ENCODE assay signal across 8 cellular contexts in the genomic region with DNA sequence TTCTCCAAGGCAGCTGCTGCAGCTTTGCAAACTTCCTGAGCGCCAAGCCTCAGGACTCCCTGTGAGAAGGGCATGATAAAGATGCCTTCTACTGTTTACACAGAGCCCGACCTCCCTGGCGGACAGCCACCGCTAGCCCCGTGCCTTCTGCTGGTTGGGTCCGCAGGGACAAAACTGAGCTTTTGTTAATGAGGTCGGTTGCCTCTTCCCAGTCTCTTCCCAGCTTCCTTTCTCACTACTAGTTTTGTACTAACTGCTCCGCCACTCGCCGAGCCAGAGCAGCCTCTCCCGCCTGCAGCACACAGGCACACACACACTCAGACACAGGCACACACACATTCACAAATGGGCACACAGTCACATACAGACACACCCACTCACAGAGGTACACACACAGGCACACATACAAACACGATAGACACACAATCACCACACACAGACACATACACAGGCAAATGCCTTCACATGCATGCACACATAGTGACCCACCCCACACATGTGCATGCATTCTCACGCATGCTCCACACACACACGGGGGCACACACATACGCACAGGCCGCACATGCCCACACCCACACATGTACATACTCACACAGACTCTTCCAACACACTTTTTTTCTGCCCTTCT. TPM values are rescaled to one million over a fixed set of nuclear protein-coding genes. Genes with fewer than 3 reads are reported as not detected.
DNase-seq lines count a peak whose midpoint lies in the region; ATAC-seq and TF ChIP-seq lines count a peak whose summit lies in the region.

A gene with protein sequence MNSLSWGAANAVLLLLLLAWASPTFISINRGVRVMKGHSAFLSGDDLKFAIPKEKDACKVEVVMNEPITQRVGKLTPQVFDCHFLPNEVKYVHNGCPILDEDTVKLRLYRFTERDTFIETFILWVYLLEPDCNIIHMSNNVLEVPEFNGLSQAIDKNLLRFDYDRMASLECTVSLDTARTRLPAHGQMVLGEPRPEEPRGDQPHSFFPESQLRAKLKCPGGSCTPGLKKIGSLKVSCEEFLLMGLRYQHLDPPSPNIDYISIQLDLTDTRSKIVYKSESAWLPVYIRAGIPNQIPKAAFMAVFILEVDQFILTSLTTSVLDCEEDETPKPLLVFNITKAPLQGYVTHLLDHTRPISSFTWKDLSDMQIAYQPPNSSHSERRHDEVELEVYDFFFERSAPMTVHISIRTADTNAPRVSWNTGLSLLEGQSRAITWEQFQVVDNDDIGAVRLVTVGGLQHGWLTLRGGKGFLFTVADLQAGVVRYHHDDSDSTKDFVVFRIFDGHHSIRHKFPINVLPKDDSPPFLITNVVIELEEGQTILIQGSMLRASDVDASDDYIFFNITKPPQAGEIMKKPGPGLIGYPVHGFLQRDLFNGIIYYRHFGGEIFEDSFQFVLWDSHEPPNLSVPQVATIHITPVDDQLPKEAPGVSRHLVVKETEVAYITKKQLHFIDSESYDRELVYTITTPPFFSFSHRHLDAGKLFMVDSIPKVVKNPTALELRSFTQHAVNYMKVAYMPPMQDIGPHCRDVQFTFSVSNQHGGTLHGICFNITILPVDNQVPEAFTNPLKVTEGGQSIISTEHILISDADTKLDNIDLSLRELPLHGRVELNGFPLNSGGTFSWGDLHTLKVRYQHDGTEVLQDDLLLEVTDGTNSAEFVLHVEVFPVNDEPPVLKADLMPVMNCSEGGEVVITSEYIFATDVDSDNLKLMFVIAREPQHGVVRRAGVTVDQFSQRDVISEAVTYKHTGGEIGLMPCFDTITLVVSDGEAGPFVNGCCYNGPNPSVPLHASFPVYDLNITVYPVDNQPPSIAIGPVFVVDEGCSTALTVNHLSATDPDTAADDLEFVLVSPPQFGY (N-terminal part only) (minus strand): TSS at position 251 of the 628 bp plus-strand sequence. CDS start 41,451 bp downstream, outside the sequence.

- H2AK5ac ChIP-seq in IMR-90 (ENCODE audit: low read depth, low read length) = no peak within 1 kb of the TSS

- TF ChIP-seq POLR2A in IMR-90 (IDR thresholded peaks at IDR 0.05; ENCODE audit: low read depth, low read length) = no peak

- no peak within 1 kb of the TSS for H3K9ac ChIP-seq in IMR-90 (ENCODE audit: low read depth, low read length)
- peak within 1 kb of the TSS; percentile 20 for H3K9ac ChIP-seq in smooth muscle cell (ENCODE audit: low read depth)

- H3K79me2 ChIP-seq in smooth muscle cell (ENCODE audit: low read depth) = peaks cover 47% of the 10 kb centered on the region

- H3K4me1 ChIP-seq in IMR-90 (ENCODE audit: control insufficient read depth, insufficient read depth, low read length) (no peaks in the 10 kb centered on the region), smooth muscle cell (ENCODE audit: low read depth) (peaks cover 47% of the 10 kb centered on the region)

- H3K27me3 ChIP-seq in IMR-90 (ENCODE audit: control insufficient read depth, insufficient read depth, low read length) (peaks cover 6% of the 10 kb centered on the region; the same call in 1 of the 2 replicates), smooth muscle cell (ENCODE audit: low read depth) (no peaks in the 10 kb centered on the region)

- H3K23ac ChIP-seq in IMR-90 (ENCODE audit: low read depth, low read length) = no peak within 1 kb of the TSS

- no peak within 1 kb of the TSS for H4K8ac ChIP-seq in IMR-90 (ENCODE audit: low read depth in 2 of 2, low read length in 2 of 2)

- DNase-seq in IMR-90 (no peak), amniotic epithelial cell (ENCODE audit: low read depth) (peak; percentile 15), iPS-NIHi11 (ENCODE audit: low spot score) (peak; percentile 90), smooth muscle cell (lab: John Stamatoyannopoulos, UW; ENCODE audit: unreplicated experiment) (peak; percentile 18), NCI-H187 treated with DMSO at 0.1 percent for 48 hours (lab: John Stamatoyannopoulos, UW) (no peak), T-helper 9 cell (no peak)

- H3K14ac ChIP-seq in IMR-90 (replicated peaks; ENCODE audit: low read depth, low read length) = no peak within 1 kb of the TSS

- no peak within 1 kb of the TSS for H4K5ac ChIP-seq in IMR-90 (ENCODE audit: low read depth, low read length)

- peaks cover 31% of the 10 kb centered on the region for H3F3A ChIP-seq in smooth muscle cell (ENCODE audit: low read depth)

- dilution Hi-C loops in IMR-90 (cut with HindIII; ENCODE audit: low sequenced_read_pairs, unreplicated experiment) = no loop called here

- peak within 1 kb of the TSS; percentile 36 for H2AK9ac ChIP-seq in IMR-90 (replicated peaks; ENCODE audit: low read depth, low read length, poor library complexity)

- ATAC-seq in IMR-90 (ENCODE audit: low read depth) (no peak), GM18858 (IDR thresholded peaks at IDR 0.05; ENCODE audit: unreplicated experiment) (no peak), GM19395 (IDR thresholded peaks at IDR 0.05; ENCODE audit: unreplicated experiment) (no peak)

- CTCF ChIA-PET in IMR-90 (lab: Yijun Ruan, JAX) = no interaction called here

- no peaks in the 10 kb centered on the region for H3K79me1 ChIP-seq in IMR-90 (ENCODE audit: low read depth in 1 of 2, low read length in 2 of 2)

- H2BK20ac ChIP-seq in IMR-90 (ENCODE audit: low read depth, low read length) = no peak within 1 kb of the TSS

- POLR2A ChIA-PET in IMR-90 (lab: Charles Lee; ENCODE audit: unreplicated experiment) = no interaction called here

- no peak within 1 kb of the TSS for H2BK120ac ChIP-seq in IMR-90 (ENCODE audit: low read depth, low read length)

- H3K27ac ChIP-seq in IMR-90 (ENCODE audit: insufficient read depth, low read length) (no peak within 1 kb of the TSS), smooth muscle cell (ENCODE audit: low read depth) (peak within 1 kb of the TSS; percentile 45)

- H3K9me3 ChIP-seq in IMR-90 (ENCODE audit: control insufficient read depth, insufficient read depth, low read length) (no peaks in the 10 kb centered on the region), smooth muscle cell (replicated peaks; ENCODE audit: low read depth) (no peaks in the 10 kb centered on the region)

- intact Hi-C loops in IMR-90 (cut with micrococcal nuclease) = no loop called here

- no peak within 1 kb of the TSS for H3K4ac ChIP-seq in IMR-90 (ENCODE audit: low read depth, low read length)

- H3K36me3 ChIP-seq in IMR-90 (ENCODE audit: control insufficient read depth, insufficient read depth, low read length) (no peaks in the 10 kb centered on the region), smooth muscle cell (ENCODE audit: low read depth) (no peaks in the 10 kb centered on the region)

- H2BK15ac ChIP-seq in IMR-90 (ENCODE audit: low read depth, low read length) = no peak within 1 kb of the TSS

- no peaks in the 10 kb centered on the region for H3K9me1 ChIP-seq in IMR-90 (ENCODE audit: insufficient read depth, low read length)

- TF ChIP-seq RAD21 in IMR-90 (IDR thresholded peaks at IDR 0.05; ENCODE audit: low read length) = no peak

- in situ Hi-C loops in IMR-90 (cut with MboI; ENCODE audit: low sequenced_read_pairs) = no loop called here

- no peak within 1 kb of the TSS for H2AFZ ChIP-seq in IMR-90 (replicated peaks; ENCODE audit: low read length, poor library complexity)
- peak within 1 kb of the TSS; percentile 88 for H2AFZ ChIP-seq in smooth muscle cell (ENCODE audit: low read depth)

- no peak for TF ChIP-seq CTCF in IMR-90 (conservative IDR thresholded peaks at IDR 0.05; ENCODE audit: low read depth, low read length)
- no peak for TF ChIP-seq CTCF in smooth muscle cell (IDR thresholded peaks at IDR 0.05; ENCODE audit: borderline replicate concordance, insufficient read depth, poor library complexity, severe bottlenecking)

- H4K91ac ChIP-seq in IMR-90 (ENCODE audit: insufficient read depth, low read depth, low read length) = no peak within 1 kb of the TSS

- H3K4me2 ChIP-seq in IMR-90 (ENCODE audit: low read depth, low read length) (no peak within 1 kb of the TSS), smooth muscle cell (peak within 1 kb of the TSS; percentile 93)

- H3K4me3 ChIP-seq in IMR-90 (ENCODE audit: insufficient read depth, low read depth, low read length) (no peak within 1 kb of the TSS), smooth muscle cell (peak within 1 kb of the TSS; percentile 50)

- H2BK5ac ChIP-seq in IMR-90 (ENCODE audit: low read depth, low read length, poor library complexity, severe bottlenecking) = no peak within 1 kb of the TSS

- 17% methylated on average over 1 of the region's 16 CpGs; no CpG with 5 or more reads in 1 of the 2 experiments for WGBS in IMR-90 (ENCODE audit: extremely low coverage in 2 of 2, insufficient read length in 1 of 2), 2 experiments
- WGBS in smooth muscle cell (ENCODE audit: low lambda C conversion rate) = 18% methylated on average over 16 of the region's 16 CpGs

- H3K18ac ChIP-seq in IMR-90 (ENCODE audit: low read depth, low read length) = no peak within 1 kb of the TSS

- BruUV-seq in IMR-90 (replicated peaks; lab: Mats Ljungman, UMichigan) = no TSS peak

- H3K56ac ChIP-seq in IMR-90 (ENCODE audit: extremely low read depth, insufficient read depth, low read length) = no peak within 1 kb of the TSS

- H4K20me1 ChIP-seq in IMR-90 (ENCODE audit: insufficient read depth, low read length) (no peaks in the 10 kb centered on the region), smooth muscle cell (ENCODE audit: low read depth) (no peaks in the 10 kb centered on the region)

TF ChIP-seq in IMR-90, 13 proteins besides CTCF, POLR2A, EP300 and RAD21 (continues in another document):
- no peak for TF ChIP-seq BHLHE40 (IDR thresholded peaks at IDR 0.05; ENCODE audit: low read depth, low read length)
- no peak for TF ChIP-seq CHD1 (IDR thresholded peaks at IDR 0.05; ENCODE audit: low read depth, low read length)
- TF ChIP-seq RCOR1 (IDR thresholded peaks at IDR 0.05; ENCODE audit: insufficient replicate concordance, low read length) = no peak
- no peak for TF ChIP-seq MAFK (IDR thresholded peaks at IDR 0.05; ENCODE audit: low read depth, low read length)
- TF ChIP-seq RFX5 (IDR thresholded peaks at IDR 0.05; ENCODE audit: low read depth, low read length) = no peak
- TF ChIP-seq, protein P1, sequence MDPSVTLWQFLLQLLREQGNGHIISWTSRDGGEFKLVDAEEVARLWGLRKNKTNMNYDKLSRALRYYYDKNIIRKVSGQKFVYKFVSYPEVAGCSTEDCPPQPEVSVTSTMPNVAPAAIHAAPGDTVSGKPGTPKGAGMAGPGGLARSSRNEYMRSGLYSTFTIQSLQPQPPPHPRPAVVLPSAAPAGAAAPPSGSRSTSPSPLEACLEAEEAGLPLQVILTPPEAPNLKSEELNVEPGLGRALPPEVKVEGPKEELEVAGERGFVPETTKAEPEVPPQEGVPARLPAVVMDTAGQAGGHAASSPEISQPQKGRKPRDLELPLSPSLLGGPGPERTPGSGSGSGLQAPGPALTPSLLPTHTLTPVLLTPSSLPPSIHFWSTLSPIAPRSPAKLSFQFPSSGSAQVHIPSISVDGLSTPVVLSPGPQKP (IDR thresholded peaks at IDR 0.05; ENCODE audit: borderline replicate concordance, low read depth, low read length) = no peak
- TF ChIP-seq FOS (IDR thresholded peaks at IDR 0.05; ENCODE audit: low read depth, low read length) = no peak

RNA-seq across cellular contexts. Expression of the gene that starts here (rescaled TPM):
- total RNA-seq in IMR-90 (2012; rRNA removed) (under 0.01 TPM in 1 of 2 replicates, not detected in the other), smooth muscle cell (18.0 and 28.9 TPM in 2 replicates)
- polyA plus RNA-seq in IMR-90 (2012; rRNA removed) (not detected in 2 replicates), smooth muscle cell (11.5 and 18.0 TPM in 2 replicates)
- polyA plus RNA-seq in IMR-90 (2012; cell fraction: cytosol; rRNA removed) = 0.01 TPM in 1 of 2 replicates, not detected in the other
- polyA plus RNA-seq in IMR-90 (2012; cell fraction: nucleus; rRNA removed; ENCODE audit: low replicate concordance) = 0.02 TPM in 1 of 2 replicates, not detected in the other

Comparison
In these comparisons a context has a peak if more than half of its experiments do, and no peak if none do; other contexts are left out.
1. RNA of the gene that starts here (total RNA-seq): 18.0 to 28.9 TPM in smooth muscle cell; under 0.01 TPM in IMR-90; every median in the first group is over 10 times any median in the second.
2. RNA of the gene that starts here (polyA plus RNA-seq): 11.5 to 18.0 TPM in smooth muscle cell; 0.01 to 0.02 TPM in IMR-90; every median in the first group is over 10 times any median in the second.
3. DNase-seq: peak in amniotic epithelial cell (single experiment), iPS-NIHi11 (single experiment) and smooth muscle cell (single experiment); none in IMR-90 (single experiment), NCI-H187 treated with DMSO at 0.1 percent for 48 hours (single experiment) and T-helper 9 cell (single experiment).